ENCODE assay signal across 9 cellular contexts in the genomic region with DNA sequence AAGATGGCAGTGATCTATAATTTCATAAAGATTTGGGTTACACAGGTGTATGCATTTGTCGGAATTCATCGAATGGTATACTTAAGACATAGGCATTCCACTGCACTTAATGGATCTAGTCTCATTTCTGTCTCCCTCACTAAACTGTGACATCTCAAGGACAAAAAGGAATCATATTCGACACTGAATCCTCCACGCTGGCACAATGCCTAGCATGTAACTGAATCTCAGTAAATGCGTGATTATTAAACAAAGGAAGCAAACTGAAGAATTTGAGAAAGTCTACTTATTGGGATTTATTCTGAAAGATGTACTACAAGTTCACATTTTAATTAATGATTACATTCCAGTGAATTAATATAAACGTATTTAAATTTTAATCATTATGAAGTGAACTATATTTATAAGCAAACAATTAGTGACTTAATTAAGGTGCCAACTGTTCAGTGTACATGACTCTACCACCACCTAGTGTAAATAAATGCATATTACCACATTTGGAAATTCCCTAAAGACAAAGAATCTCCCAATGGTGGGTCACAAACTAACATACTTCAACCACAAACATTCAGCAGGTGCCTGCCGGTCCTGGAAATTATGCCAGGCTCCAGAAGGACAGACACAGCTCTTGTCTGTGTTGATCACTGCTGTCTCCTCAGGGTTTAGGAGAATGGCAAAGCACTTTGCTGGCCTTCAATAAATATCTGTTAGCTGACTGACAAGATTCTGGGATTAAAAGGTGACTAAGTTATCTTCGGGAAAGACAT. TPM values are rescaled to one million over a fixed set of nuclear protein-coding genes. Genes with fewer than 3 reads are reported as not detected.
DNase-seq lines count a peak whose midpoint lies in the region; ATAC-seq, FAIRE-seq and TF ChIP-seq lines count a peak whose summit lies in the region.
"Had no signal": no experiment of that assay in that cellular context is flagged by ENCODE, and none has a peak within 500 bp of the region (broad histone marks: within the 10 kb centered on the region; RNA-seq: fewer than 3 reads in every experiment).

No MANE protein-coding gene starts in this region.

- H3K79me2 ChIP-seq in Karpas-422 (ENCODE audit: low read length) (0 out of 2 replicates have a peak, but pooled peaks cover 4% of the 10 kb centered on the region), PC-3 (ENCODE audit: low read length) (peaks cover 28% of the 10 kb centered on the region)

- H3K27ac ChIP-seq in Karpas-422 (ENCODE audit: low read length) (no peak overlapping the region), PC-3 (ENCODE audit: low read length) (no peak overlapping the region), pancreas (no peak overlapping the region)
- H3K27ac ChIP-seq in effector memory CD4-positive, alpha-beta T cell (ENCODE audit: insufficient read depth, low read length, poor library complexity, severe bottlenecking), result no peak overlapping the region

- POLR2A ChIA-PET in PC-3 (lab: Charles Lee; ENCODE audit: unreplicated experiment), result no interaction called here

- H3K27me3 ChIP-seq in Karpas-422 (ENCODE audit: low read length) (no peaks in the 10 kb centered on the region), PC-3 (ENCODE audit: low read length) (no peaks in the 10 kb centered on the region), pancreas (no peaks in the 10 kb centered on the region)
- no peaks in the 10 kb centered on the region for H3K27me3 ChIP-seq in effector memory CD4-positive, alpha-beta T cell (replicated peaks; ENCODE audit: control insufficient read depth, insufficient read depth, low read length, poor library complexity, severe bottlenecking)

- peak; percentile 94 for TF ChIP-seq CTCF in PC-3 (conservative IDR thresholded peaks at IDR 0.05; ENCODE audit: low read depth, low read length)
- peak in 3 of 4 donors; percentile 41 to 53 (median 51) for TF ChIP-seq CTCF in pancreas (IDR thresholded peaks at IDR 0.05)

- intact Hi-C loops in PC-3 (cut with micrococcal nuclease) (loop anchor here (1.0 to 10.0 kb wide), 5 partner anchors 148 to 438 kb away; no protein-coding TSS in a partner anchor), pancreas (cut with DNase I) (no loop called here)

- H3K9me2 ChIP-seq in Karpas-422 (replicated peaks; ENCODE audit: insufficient read depth, low read length), result no peaks in the 10 kb centered on the region
- no peaks in the 10 kb centered on the region for H3K9me2 ChIP-seq in PC-3 (replicated peaks; ENCODE audit: low read length)

- H3K9me3 ChIP-seq in Karpas-422 (ENCODE audit: low read length) (no peaks in the 10 kb centered on the region), PC-3 (ENCODE audit: low read length) (no peaks in the 10 kb centered on the region), pancreas (no peaks in the 10 kb centered on the region)
- no peaks in the 10 kb centered on the region for H3K9me3 ChIP-seq in effector memory CD4-positive, alpha-beta T cell (ENCODE audit: control insufficient read depth, low read length)

- H4K20me1 ChIP-seq in Karpas-422 (ENCODE audit: insufficient read depth, low read depth, low read length) (peaks cover 86% of the 10 kb centered on the region), PC-3 (ENCODE audit: low read length) (peaks cover 26% of the 10 kb centered on the region; the same call in 1 of the 2 replicates)

- peak; percentile 53 for FAIRE-seq in pancreas (lab: Jason Lieb, UNC)

- H3K4me2 ChIP-seq in Karpas-422 (ENCODE audit: low read depth, low read length, poor library complexity, severe bottlenecking) (no peak overlapping the region), PC-3 (ENCODE audit: low read length) (no peak overlapping the region)

- no TSS peak for BruUV-seq in PC-3 (replicated peaks; lab: Mats Ljungman, UMichigan)

- H3K36me3 ChIP-seq in Karpas-422 (ENCODE audit: insufficient read depth, low read length) (no peaks in the 10 kb centered on the region), PC-3 (ENCODE audit: low read depth, low read length) (no peaks in the 10 kb centered on the region), pancreas (no peaks in the 10 kb centered on the region)
- H3K36me3 ChIP-seq in effector memory CD4-positive, alpha-beta T cell (ENCODE audit: control insufficient read depth, insufficient read depth, low read length), result no peaks in the 10 kb centered on the region

- 39% methylated on average over 8 of the region's 8 CpGs for WGBS in pancreas, 2 donors

- CTCF ChIA-PET in PC-3 (lab: Charles Lee), result interaction anchor here (0.6 kb wide), 1 partner anchor 236 kb away, joined by 4 read pairs; no protein-coding TSS in a partner anchor

- DNase-seq in ELR (ENCODE audit: low read depth), result peak; percentile 58
- DNase-seq in Karpas-422, result peak; percentile 59
- peak; percentile 52 for DNase-seq in PC-3
- no peak for DNase-seq in pancreas
- no peak for DNase-seq in activated naive CD4-positive, alpha-beta T cell treated with anti-CD3 and anti-CD28 coated beads, Interleukin-2, amount 50 U/mL, for 16 hours
- DNase-seq in effector memory CD4-positive, alpha-beta T cell, result no peak

- H3F3A ChIP-seq in PC-3 (ENCODE audit: low read length, unreplicated experiment), result no peaks in the 10 kb centered on the region

- no peak overlapping the region for H3K4me3 ChIP-seq in Karpas-422 (ENCODE audit: low read length)
- H3K4me3 ChIP-seq in PC-3 (ENCODE audit: low read length), result no peak overlapping the region
- H3K4me3 ChIP-seq in pancreas, result no peak overlapping the region
- H3K4me3 ChIP-seq in effector memory CD4-positive, alpha-beta T cell (ENCODE audit: insufficient read depth, low read depth, low read length, poor library complexity, severe bottlenecking), result no peak overlapping the region

- H3K9ac ChIP-seq in Karpas-422 (ENCODE audit: low read length) (no peak overlapping the region), PC-3 (ENCODE audit: low read length) (no peak overlapping the region)

- no peak overlapping the region for H2AFZ ChIP-seq in Karpas-422 (ENCODE audit: low read length)
- no peak overlapping the region for H2AFZ ChIP-seq in PC-3 (ENCODE audit: low read length)

- ATAC-seq in PC-3 (peak; percentile 39; the same call in 1 of the 2 replicates), esophagus mucosa (peak; percentile 49), pancreas (peak in 3 of 4 donors; percentile 71 to 75 (median 73)), HG03175 (IDR thresholded peaks at IDR 0.05; ENCODE audit: unreplicated experiment) (no peak)
- ATAC-seq: naive thymus-derived CD8-positive, alpha-beta T cell had no signal

- H3K4me1 ChIP-seq in Karpas-422 (ENCODE audit: low read length), result no peaks in the 10 kb centered on the region
- no peaks in the 10 kb centered on the region for H3K4me1 ChIP-seq in PC-3 (ENCODE audit: insufficient read depth, low read length)
- no peaks in the 10 kb centered on the region for H3K4me1 ChIP-seq in pancreas
- no peaks in the 10 kb centered on the region for H3K4me1 ChIP-seq in effector memory CD4-positive, alpha-beta T cell (ENCODE audit: control insufficient read depth, insufficient read depth, low read length, poor library complexity, severe bottlenecking)

RNA-seq across cellular contexts. Expression of a gene that starts 56.4 kb away (rescaled TPM):
- 67.1 and 88.8 TPM in 2 replicates for total RNA-seq in Karpas-422 (2014; rRNA removed; shearing (Covaris generic); ENCODE audit: low replicate concordance)
- 33.0 and 40.3 TPM in 2 replicates for total RNA-seq in PC-3 (2014; rRNA removed)
- 6.9 TPM for total RNA-seq in esophagus mucosa
- 10 to 100 TPM in 1 of 6 donors, 1 to 10 TPM in 5; 4.6 to 10.5 (median 6.7) TPM for total RNA-seq in pancreas
- 1 to 10 TPM; 5.7 to 8.6 TPM for polyA plus RNA-seq in pancreas

Comparison
In these comparisons a context has a peak if more than half of its experiments do, and no peak if none do; other contexts are left out.
1. DNase-seq: peak in ELR (single experiment), Karpas-422 (single experiment) and PC-3 (single experiment); none in pancreas (0 of 6), activated naive CD4-positive, alpha-beta T cell treated with anti-CD3 and anti-CD28 coated beads, Interleukin-2, amount 50 U/mL, for 16 hours (single experiment) and effector memory CD4-positive, alpha-beta T cell (0 of 3).